In the genomic region with DNA sequence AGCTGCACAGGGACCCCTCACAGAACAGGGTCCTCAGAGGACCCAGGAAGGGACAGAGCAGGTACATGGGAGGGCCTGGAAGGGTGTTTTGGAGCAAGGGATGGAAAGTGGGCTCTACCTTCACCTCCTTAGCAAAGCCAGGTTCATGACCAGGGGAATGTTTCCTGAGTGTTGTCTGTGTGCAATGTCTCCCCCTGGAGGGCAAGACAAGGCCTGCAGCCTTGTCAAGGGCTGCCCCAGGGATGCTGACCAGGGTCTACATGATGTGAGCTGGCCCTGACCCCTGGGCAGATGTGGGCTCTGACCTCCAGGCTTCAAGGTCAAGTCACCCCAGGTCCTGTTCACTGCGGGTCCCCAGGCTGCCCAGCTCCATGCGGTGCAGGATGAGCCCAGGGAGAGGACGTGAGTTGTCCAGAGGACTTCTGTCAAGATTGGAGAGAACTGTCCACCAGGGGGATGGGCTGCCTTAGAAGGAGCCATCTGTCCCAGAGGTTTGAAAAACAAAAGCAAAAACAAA, we compare ENCODE assay signal across 8 cellular contexts. TPM values are rescaled to one million over a fixed set of nuclear protein-coding genes. Genes with fewer than 3 reads are reported as not detected.
DNase-seq lines count a peak whose midpoint lies in the region; ATAC-seq, FAIRE-seq and TF ChIP-seq lines count a peak whose summit lies in the region.

No MANE protein-coding gene starts in this region.

- peak; percentile 72 for ATAC-seq in HG02885 (IDR thresholded peaks at IDR 0.05; ENCODE audit: poor library complexity, unreplicated experiment)
- peak; percentile 70 to 75 for ATAC-seq in activated naive CD4-positive, alpha-beta T cell treated with anti-CD3 and anti-CD28 coated beads, Interleukin-2, amount 50 U/mL, for 72 hours
- ATAC-seq in HG02970 (IDR thresholded peaks at IDR 0.05; ENCODE audit: low FRiP score, unreplicated experiment), result no peak

- no peaks in the 10 kb centered on the region for H3K27me3 ChIP-seq in cardiac muscle cell

- H3K27ac Mint-ChIP-seq in activated naive CD4-positive, alpha-beta T cell treated with anti-CD3 and anti-CD28 coated beads, Interleukin-2, amount 50 U/mL, for 72 hours, result peak overlapping the region; percentile 74 to 86

- H3K36me3 ChIP-seq in cardiac muscle cell, result no peaks in the 10 kb centered on the region

- peak; percentile 97 for TF ChIP-seq CTCF in cardiac muscle cell (IDR thresholded peaks at IDR 0.05; ENCODE audit: low read depth, low read length)

- in situ Hi-C loops in SK-MEL-5 (cut with HindIII; ENCODE audit: low pct_unique_long_range_greater_than_20kb, low sequenced_read_pairs), result no loop called here

- H3K36me3 Mint-ChIP-seq in activated naive CD4-positive, alpha-beta T cell treated with anti-CD3 and anti-CD28 coated beads, Interleukin-2, amount 50 U/mL, for 72 hours, result no peaks in the 10 kb centered on the region

- no peaks in the 10 kb centered on the region for H3K9me3 ChIP-seq in cardiac muscle cell (ENCODE audit: low read depth)

- H3K9me3 Mint-ChIP-seq in activated naive CD4-positive, alpha-beta T cell treated with anti-CD3 and anti-CD28 coated beads, Interleukin-2, amount 50 U/mL, for 72 hours, result no peaks in the 10 kb centered on the region

- no peak overlapping the region for H3K27ac ChIP-seq in cardiac muscle cell

- DNase-seq in D341Med (ENCODE audit: low spot score) (peak; percentile 82), SK-MEL-5 (ENCODE audit: low read depth, low spot score) (peak; percentile 82), cardiac muscle cell (ENCODE audit: low read depth in 1 of 2, low spot score in 1 of 2) (peak; percentile 59 to 78), pulmonary artery endothelial cell (ENCODE audit: low read depth, low spot score) (peak; percentile 11), urothelium cell line (ENCODE audit: low spot score) (peak; percentile 54)
- peak; percentile 74 to 78 for DNase-seq in activated naive CD4-positive, alpha-beta T cell treated with anti-CD3 and anti-CD28 coated beads, Interleukin-2, amount 50 U/mL, for 72 hours (ENCODE audit: low spot score in 2 of 2)

- no peaks in the 10 kb centered on the region for H3K4me1 ChIP-seq in cardiac muscle cell (ENCODE audit: low read depth)

- no peak for FAIRE-seq in urothelium cell line (lab: Jason Lieb, UNC)

- no peak overlapping the region for H3K4me3 ChIP-seq in cardiac muscle cell

RNA-seq across cellular contexts. Expression of a gene that starts 1.0 kb away (rescaled TPM):
- 31.2 and 38.8 TPM in 2 replicates for total RNA-seq in SK-MEL-5 (2014; rRNA removed; shearing (Covaris generic))
- 131 and 160 TPM in 2 replicates for polyA plus RNA-seq in SK-MEL-5 (2015; cell fraction: cytosol; rRNA removed)
- 196 and 277 TPM in 2 replicates for polyA plus RNA-seq in SK-MEL-5 (2015; cell fraction: nucleus; rRNA removed)
- total RNA-seq in activated naive CD4-positive, alpha-beta T cell treated with anti-CD3 and anti-CD28 coated beads, Interleukin-2, amount 50 U/mL, for 72 hours, result 1 to 10 TPM; 5.3 to 6.4 TPM
- total RNA-seq in cardiac muscle cell (not detected in 2 replicates), pulmonary artery endothelial cell (0.26 and 0.46 TPM in 2 replicates)
- polyA plus RNA-seq in cardiac muscle cell, result not detected in 2 replicates

Comparison
In these comparisons a context has a peak if more than half of its experiments do, and no peak if none do; other contexts are left out.
1. DNase-seq: peak in every context shown above with its lines; median percentile 82 in D341Med; 82 in SK-MEL-5; 76 in activated naive CD4-positive, alpha-beta T cell treated with anti-CD3 and anti-CD28 coated beads, Interleukin-2, amount 50 U/mL, for 72 hours; 68 in cardiac muscle cell; 54 in urothelium cell line; 11 in pulmonary artery endothelial cell.